8 cellular contexts compared by ENCODE assay signal in genomic region chr2:156399224-156399949, GRCh38. TPM values are rescaled to one million over a fixed set of nuclear protein-coding genes. Genes with fewer than 3 reads are reported as not detected.
DNase-seq lines count a peak whose midpoint lies in the region; ATAC-seq and TF ChIP-seq lines count a peak whose summit lies in the region.

No MANE protein-coding gene starts in this region.

- DNase-seq in HuH-7 (ENCODE audit: low spot score) (peak; percentile 52), foreskin keratinocyte (no peak), T1000 (lab: John Stamatoyannopoulos, UW) (no peak)
- peak in 1 of 2 donors; percentile 53 for DNase-seq in stimulated activated effector memory CD8-positive, alpha-beta T cell treated with anti-CD3 and anti-CD28 coated beads, Interleukin-12 subunit alpha, Interleukin-12 subunit beta, amount 100 ng/mL, for 72 hours (ENCODE audit: low spot score in 2 of 2)
- no peak for DNase-seq in activated effector memory CD4-positive, alpha-beta T cell treated with anti-CD3 and anti-CD28 coated beads, Interleukin-2, amount 50 U/mL, for 16 hours

- H3K9ac ChIP-seq in ES-I3 (ENCODE audit: low read depth, low read length), result peak overlapping the region; percentile 86; the same call in 1 of the 2 replicates
- H3K9ac ChIP-seq in iPS-18a (ENCODE audit: low read length), result peak overlapping the region; percentile 85

- H3K27me3 ChIP-seq in iPS-18a (ENCODE audit: control insufficient read depth, insufficient read depth, low read length) (peaks cover 16% of the 10 kb centered on the region), foreskin keratinocyte (no peaks in the 10 kb centered on the region)

- no peaks in the 10 kb centered on the region for H3K36me3 ChIP-seq in ES-I3 (ENCODE audit: insufficient read depth, low read length)
- no peaks in the 10 kb centered on the region for H3K36me3 ChIP-seq in iPS-18a (ENCODE audit: control insufficient read depth, low read depth, low read length)

- peak overlapping the region; percentile 99 for H3K4me3 ChIP-seq in iPS-18a (ENCODE audit: low read length)

- peaks cover 31% of the 10 kb centered on the region for H3K4me1 Mint-ChIP-seq in activated naive CD4-positive, alpha-beta T cell treated with anti-CD3 and anti-CD28 coated beads, Interleukin-2, amount 50 U/mL, for 24 hours
- H3K4me1 Mint-ChIP-seq in stimulated activated effector memory CD8-positive, alpha-beta T cell treated with anti-CD3 and anti-CD28 coated beads, Interleukin-12 subunit alpha, Interleukin-12 subunit beta, amount 100 ng/mL, for 72 hours, result peaks cover 38% of the 10 kb centered on the region

- H3K27me3 Mint-ChIP-seq in activated naive CD4-positive, alpha-beta T cell treated with anti-CD3 and anti-CD28 coated beads, Interleukin-2, amount 50 U/mL, for 24 hours, result no peaks in the 10 kb centered on the region

- peak overlapping the region; percentile 97 for H3K27ac Mint-ChIP-seq in activated naive CD4-positive, alpha-beta T cell treated with anti-CD3 and anti-CD28 coated beads, Interleukin-2, amount 50 U/mL, for 24 hours
- peak overlapping the region; percentile 99 for H3K27ac Mint-ChIP-seq in stimulated activated effector memory CD8-positive, alpha-beta T cell treated with anti-CD3 and anti-CD28 coated beads, Interleukin-12 subunit alpha, Interleukin-12 subunit beta, amount 100 ng/mL, for 72 hours

- no peaks in the 10 kb centered on the region for H3K36me3 Mint-ChIP-seq in activated naive CD4-positive, alpha-beta T cell treated with anti-CD3 and anti-CD28 coated beads, Interleukin-2, amount 50 U/mL, for 24 hours
- H3K36me3 Mint-ChIP-seq in stimulated activated effector memory CD8-positive, alpha-beta T cell treated with anti-CD3 and anti-CD28 coated beads, Interleukin-12 subunit alpha, Interleukin-12 subunit beta, amount 100 ng/mL, for 72 hours, result peaks cover 23% of the 10 kb centered on the region

- no peak for ATAC-seq in stimulated activated effector memory CD8-positive, alpha-beta T cell treated with anti-CD3 and anti-CD28 coated beads, Interleukin-12 subunit alpha, Interleukin-12 subunit beta, amount 100 ng/mL, for 72 hours
- ATAC-seq in foreskin keratinocyte, result no peak

- TF ChIP-seq CTCF in foreskin keratinocyte (conservative IDR thresholded peaks at IDR 0.05), result no peak

- peak overlapping the region; percentile 90 for H3K4me3 Mint-ChIP-seq in activated naive CD4-positive, alpha-beta T cell treated with anti-CD3 and anti-CD28 coated beads, Interleukin-2, amount 50 U/mL, for 24 hours
- peak overlapping the region; percentile 82 for H3K4me3 Mint-ChIP-seq in stimulated activated effector memory CD8-positive, alpha-beta T cell treated with anti-CD3 and anti-CD28 coated beads, Interleukin-12 subunit alpha, Interleukin-12 subunit beta, amount 100 ng/mL, for 72 hours

- H3K27ac ChIP-seq in iPS-18a (ENCODE audit: low read length) (no peak overlapping the region), foreskin keratinocyte (no peak overlapping the region)

- no peaks in the 10 kb centered on the region for H3K4me1 ChIP-seq in ES-I3 (ENCODE audit: insufficient read depth, low read length)
- peaks cover 7% of the 10 kb centered on the region for H3K4me1 ChIP-seq in iPS-18a (ENCODE audit: control insufficient read depth, low read depth, low read length)
- H3K4me1 ChIP-seq in foreskin keratinocyte, result no peaks in the 10 kb centered on the region

- H3K9me3 ChIP-seq in ES-I3 (ENCODE audit: control insufficient read depth, insufficient read depth, low read length) (no peaks in the 10 kb centered on the region), iPS-18a (ENCODE audit: control insufficient read depth, low read depth, low read length) (no peaks in the 10 kb centered on the region)

- H3K9me3 Mint-ChIP-seq in activated naive CD4-positive, alpha-beta T cell treated with anti-CD3 and anti-CD28 coated beads, Interleukin-2, amount 50 U/mL, for 24 hours, result no peaks in the 10 kb centered on the region
- no peaks in the 10 kb centered on the region for H3K9me3 Mint-ChIP-seq in stimulated activated effector memory CD8-positive, alpha-beta T cell treated with anti-CD3 and anti-CD28 coated beads, Interleukin-12 subunit alpha, Interleukin-12 subunit beta, amount 100 ng/mL, for 72 hours

RNA-seq across cellular contexts. Expression of gene GPD2, which starts 36.8 kb away (rescaled TPM):
- 55.8 and 66.5 TPM in 2 replicates for total RNA-seq in foreskin keratinocyte
- polyA plus RNA-seq in foreskin keratinocyte, result 7.4 and 11.6 TPM in 2 replicates
